24 cellular contexts compared by ENCODE assay signal in the genomic region with DNA sequence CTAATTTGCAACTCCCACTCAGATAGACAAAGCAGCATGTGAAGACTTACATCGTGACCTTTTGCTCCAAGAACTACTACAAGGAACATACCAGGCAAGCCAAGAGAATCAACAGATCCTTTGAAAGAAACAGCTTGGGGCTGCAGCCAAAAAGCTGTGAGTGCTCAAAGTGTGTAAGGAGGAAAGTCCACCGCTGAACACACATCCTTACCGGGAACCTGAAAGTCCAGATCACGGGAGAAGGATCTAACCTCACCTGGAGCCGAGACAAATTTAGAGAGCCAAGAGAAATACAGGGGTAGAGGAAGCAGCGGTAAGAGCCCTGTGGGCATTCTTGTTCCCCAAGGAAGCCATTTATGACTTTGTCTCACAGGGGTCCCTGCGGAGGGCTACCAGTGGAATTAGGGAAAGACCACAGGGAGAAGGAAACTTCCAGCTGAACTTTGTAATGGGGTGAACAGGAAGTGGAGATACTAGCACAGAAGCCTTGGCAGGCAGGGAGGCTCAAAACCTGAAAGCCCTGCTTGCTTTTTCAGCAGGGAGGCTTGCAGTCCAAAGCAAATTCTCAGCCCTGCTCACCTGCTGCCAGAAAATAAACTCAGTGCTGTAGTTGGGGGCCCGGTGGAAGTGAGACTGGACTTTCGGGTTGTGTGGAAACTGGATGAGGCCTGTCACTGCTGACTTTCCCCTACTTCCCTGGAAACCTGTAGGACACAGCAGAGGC.
DNase-seq lines count a peak whose midpoint lies in the region; ATAC-seq, FAIRE-seq and TF ChIP-seq lines count a peak whose summit lies in the region.
"Had no signal": no experiment of that assay in that cellular context is flagged by ENCODE, and none has a peak within 500 bp of the region (broad histone marks: within the 10 kb centered on the region; RNA-seq: fewer than 3 reads in every experiment).

No MANE protein-coding gene starts in this region.

- CTCF ChIA-PET in Caco-2 (lab: Charles Lee) (no interaction called here), mammary epithelial cell (lab: Charles Lee; ENCODE audit: low non-redundant PET) (no interaction called here)

- H3K9me3 Mint-ChIP-seq in Caco-2 (ENCODE audit: unreplicated experiment) (peaks cover 25% of the 10 kb centered on the region), natural killer cell (peaks cover 18 to 23% of the 10 kb centered on the region in 2 donors)

- H3K4me2 ChIP-seq in mammary epithelial cell (ENCODE audit: insufficient read depth, low read depth, low read length), result no peak overlapping the region
- H3K4me2 ChIP-seq: A549 had no signal

- H3K79me2 ChIP-seq in mammary epithelial cell (ENCODE audit: insufficient read depth, low read length), result no peaks in the 10 kb centered on the region

- H3K9ac ChIP-seq in mammary epithelial cell (ENCODE audit: insufficient read depth, low read length), result no peak overlapping the region

- no peaks in the 10 kb centered on the region for H4K20me1 ChIP-seq in mammary epithelial cell (ENCODE audit: insufficient read depth, low read length)

- H3K27me3 ChIP-seq in Caco-2 (replicated peaks; ENCODE audit: control insufficient read depth, insufficient read depth, low read length), result no peaks in the 10 kb centered on the region
- H3K27me3 ChIP-seq in mammary epithelial cell (ENCODE audit: insufficient read depth, low read length), result no peaks in the 10 kb centered on the region
- no peaks in the 10 kb centered on the region for H3K27me3 ChIP-seq in lung (ENCODE audit: control insufficient read depth, insufficient read depth)
- H3K27me3 ChIP-seq in small intestine (ENCODE audit: control insufficient read depth in 2 of 2, insufficient read depth in 2 of 2, low read length in 2 of 2), result no peaks in the 10 kb centered on the region
- H3K27me3 ChIP-seq: BE2C had no signal

- H3K4me1 Mint-ChIP-seq in Caco-2 (ENCODE audit: low read depth, unreplicated experiment) (peaks cover 6% of the 10 kb centered on the region), natural killer cell (no peaks in the 10 kb centered on the region)
- H3K4me1 Mint-ChIP-seq: CD4-positive, CD25-positive, alpha-beta regulatory T cell had no signal

- H2AFZ ChIP-seq in mammary epithelial cell (ENCODE audit: low read depth, low read length), result peak overlapping the region; percentile 11

- dilution Hi-C loops in mammary epithelial cell (cut with HindIII; ENCODE audit: low sequenced_read_pairs), result no loop called here

- H3K27ac Mint-ChIP-seq in Caco-2 (ENCODE audit: unreplicated experiment) (peak overlapping the region; percentile 36), natural killer cell (no peak overlapping the region)
- H3K27ac Mint-ChIP-seq: CD4-positive, CD25-positive, alpha-beta regulatory T cell; HFFc6 had no signal

- in situ Hi-C loops in mammary epithelial cell (cut with MboI; ENCODE audit: low sequenced_read_pairs in 2 of 2), result no loop called here

- H3K27ac ChIP-seq in mammary epithelial cell (ENCODE audit: insufficient read depth, low read depth, low read length) (no peak overlapping the region), lung (ENCODE audit: low read depth in 1 of 2, low read length in 1 of 2) (no peak overlapping the region), small intestine (ENCODE audit: low read depth in 1 of 2, low read length in 1 of 2) (peak overlapping the region; percentile 52 to 85)
- H3K27ac ChIP-seq: A549, HL-60 had no signal

- H3K4me1 ChIP-seq in Caco-2, result no peaks in the 10 kb centered on the region; the same call in 1 of the 2 replicates
- H3K4me1 ChIP-seq in mammary epithelial cell (ENCODE audit: insufficient read depth, low read length), result no peaks in the 10 kb centered on the region
- no peaks in the 10 kb centered on the region for H3K4me1 ChIP-seq in lung (ENCODE audit: control insufficient read depth in 2 of 2, insufficient read depth in 2 of 2, low read length in 2 of 2)
- no peaks in the 10 kb centered on the region for H3K4me1 ChIP-seq in small intestine (ENCODE audit: control insufficient read depth in 2 of 2, insufficient read depth in 1 of 2, low read depth in 1 of 2, low read length in 1 of 2)
- H3K4me1 ChIP-seq: A549, BE2C had no signal

- H3K4me3 ChIP-seq in Caco-2 (ENCODE audit: low read depth, low read length) (no peak overlapping the region), mammary epithelial cell (replicated peaks in 1 of 3; ENCODE audit: insufficient read depth in 1 of 3, low read depth in 2 of 3, low read length in 3 of 3) (no peak overlapping the region), lung (no peak overlapping the region), small intestine (ENCODE audit: low read depth in 1 of 2, low read length in 2 of 2) (no peak overlapping the region)
- H3K4me3 ChIP-seq: A549 had no signal

- POLR2A ChIA-PET in Caco-2 (lab: Charles Lee), result no interaction called here

- H3K36me3 Mint-ChIP-seq in Caco-2 (ENCODE audit: insufficient read depth, unreplicated experiment) (no peaks in the 10 kb centered on the region), natural killer cell (no peaks in the 10 kb centered on the region)
- H3K36me3 Mint-ChIP-seq: CD4-positive, CD25-positive, alpha-beta regulatory T cell had no signal

- BruUV-seq in Caco-2 (replicated peaks; lab: Mats Ljungman, UMichigan), result no TSS peak
- no TSS peak for BruUV-seq in mammary epithelial cell (replicated peaks; lab: Mats Ljungman, UMichigan)

- TF ChIP-seq CTCF in Caco-2 (IDR thresholded peaks at IDR 0.05; ENCODE audit: insufficient read depth in 1 of 2, low read depth in 1 of 2, low read length in 1 of 2, severe bottlenecking in 1 of 2, unreplicated experiment in 1 of 2) (no peak), mammary epithelial cell (conservative IDR thresholded peaks at IDR 0.05 in 1 of 2, IDR thresholded peaks at IDR 0.05 in 1 of 2; ENCODE audit: extremely low read depth in 1 of 2, insufficient read depth in 1 of 2, low read depth in 1 of 2, low read length in 2 of 2) (no peak), lung (IDR thresholded peaks at IDR 0.05; ENCODE audit: control extremely low read depth, extremely low read depth) (no peak), natural killer cell (IDR thresholded peaks at IDR 0.05) (no peak)

- H3K27me3 Mint-ChIP-seq in Caco-2 (ENCODE audit: insufficient read depth, unreplicated experiment) (no peaks in the 10 kb centered on the region), natural killer cell (ENCODE audit: low read depth in 2 of 2) (no peaks in the 10 kb centered on the region)
- H3K27me3 Mint-ChIP-seq: CD4-positive, CD25-positive, alpha-beta regulatory T cell had no signal

- ATAC-seq in lung (ENCODE audit: insufficient read depth, low FRiP score) (peak; percentile 62), natural killer cell (no peak), HG03196 (IDR thresholded peaks at IDR 0.05; ENCODE audit: unreplicated experiment) (no peak)
- ATAC-seq: A549, Right ventricle myocardium inferior had no signal

- WGBS in mammary epithelial cell (ENCODE audit: low coverage, missing lambda C conversion rate), result 60% methylated on average over 9 of the region's 9 CpGs
- WGBS in lung, 2 donors, result 77 to 86% methylated on average over 9 of the region's 9 CpGs
- 38 to 69% (median 52%) methylated on average over 9 of the region's 9 CpGs for WGBS in small intestine, 3 donors

- H3K9me3 ChIP-seq in Caco-2, result peaks cover 6% of the 10 kb centered on the region; the same call in 1 of the 2 replicates
- H3K9me3 ChIP-seq in mammary epithelial cell (replicated peaks; ENCODE audit: insufficient read depth, low read length), result no peaks in the 10 kb centered on the region
- H3K9me3 ChIP-seq in lung (ENCODE audit: control insufficient read depth in 2 of 2, insufficient read depth in 1 of 2, low read length in 1 of 2), result peaks cover 0 to 6% of the 10 kb centered on the region in 2 donors
- no peaks in the 10 kb centered on the region for H3K9me3 ChIP-seq in small intestine (ENCODE audit: control insufficient read depth, low read depth)
- H3K9me3 ChIP-seq: A549, BE2C had no signal

- H3K36me3 ChIP-seq in Caco-2 (ENCODE audit: control insufficient read depth, insufficient read depth, low read length), result no peaks in the 10 kb centered on the region
- no peaks in the 10 kb centered on the region for H3K36me3 ChIP-seq in mammary epithelial cell (ENCODE audit: insufficient read depth, low read length)
- no peaks in the 10 kb centered on the region for H3K36me3 ChIP-seq in lung (ENCODE audit: control insufficient read depth in 2 of 2, insufficient read depth in 2 of 2, low read length in 2 of 2)
- H3K36me3 ChIP-seq in small intestine (ENCODE audit: control insufficient read depth in 2 of 2, insufficient read depth in 2 of 2, low read length in 2 of 2), result no peaks in the 10 kb centered on the region
- H3K36me3 ChIP-seq: BE2C had no signal

- H3K4me3 Mint-ChIP-seq in Caco-2 (ENCODE audit: unreplicated experiment), result no peak overlapping the region
- no peak overlapping the region for H3K4me3 Mint-ChIP-seq in natural killer cell
- H3K4me3 Mint-ChIP-seq: CD4-positive, CD25-positive, alpha-beta regulatory T cell; HFFc6 had no signal

- intact Hi-C loops in Caco-2 (cut with micrococcal nuclease; ENCODE audit: unreplicated experiment), result no loop called here
- intact Hi-C loops in mammary epithelial cell (cut with micrococcal nuclease), result no loop called here
- intact Hi-C loops in natural killer cell (cut with micrococcal nuclease), result no loop called here

- DNase-seq in Caco-2, result peak; percentile 20 to 38
- no peak for DNase-seq in mammary epithelial cell
- DNase-seq in lung (ENCODE audit: low spot score), result peak; percentile 60
- peak; percentile 79 for DNase-seq in small intestine
- DNase-seq in natural killer cell, result no peak
- no peak for DNase-seq in AG08396 (ENCODE audit: low spot score)
- DNase-seq in activated T-cell treated with anti-CD3 and anti-CD28 coated beads, Interleukin-2, amount 50 U/mL, for 1 hour, result no peak
- DNase-seq: BE2C; CD4-positive, CD25-positive, alpha-beta regulatory T cell; COR-L47; DMS 273 treated with DMSO at 0.1 percent for 48 hours; DMS79 treated with DMSO at 0.1 percent for 48 hours; H7; HFFc6; KBM-7; NCI-H1105; NCI-H2081; NCI-H2171; NCI-H345; NCI-H524 treated with DMSO at 0.1 percent for 48 hours had no signal

- FAIRE-seq in small intestine (lab: Jason Lieb, UNC), result no peak
- FAIRE-seq: A549 had no signal

Comparison
In these comparisons a context has a peak if more than half of its experiments do, and no peak if none do; other contexts are left out.
1. DNase-seq: peak in Caco-2 (2 of 2), lung (single experiment) and small intestine (single experiment); none in mammary epithelial cell (single experiment), natural killer cell (single experiment), AG08396 (single experiment) and activated T-cell treated with anti-CD3 and anti-CD28 coated beads, Interleukin-2, amount 50 U/mL, for 1 hour (single experiment).
2. H3K27ac ChIP-seq: peak in small intestine (2 of 2); none in mammary epithelial cell (single experiment) and lung (0 of 2).